ENCODE assay signal across 19 cellular contexts in the genomic region with DNA sequence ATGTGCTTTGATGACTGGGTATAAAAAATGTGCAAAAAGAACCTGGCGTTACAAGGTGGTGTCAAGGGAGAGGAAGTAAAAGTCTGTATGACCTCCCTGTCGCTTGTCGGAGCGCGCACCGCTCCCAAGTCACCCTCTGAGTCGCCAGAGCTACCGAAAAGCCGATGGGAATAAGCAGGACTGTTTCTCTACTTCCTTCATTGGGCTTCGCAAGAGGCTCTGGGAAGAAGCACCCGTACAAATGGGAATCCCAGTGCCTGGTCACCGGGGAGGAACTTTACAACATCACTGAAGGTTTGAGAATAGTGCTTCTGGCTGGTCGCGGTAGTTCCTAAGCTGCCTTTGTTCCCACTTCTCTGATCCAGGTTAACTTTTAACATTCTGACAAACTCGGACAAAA. TPM values are rescaled to one million over a fixed set of nuclear protein-coding genes. Genes with fewer than 3 reads are reported as not detected.
A peak's percentile ranks its signal among the peaks of the same experiment; 100 is the strongest.
DNase-seq lines count a peak whose midpoint lies in the region; ATAC-seq and TF ChIP-seq lines count a peak whose summit lies in the region.
"Had no signal": no experiment of that assay in that cellular context is flagged by ENCODE, and none has a peak within 500 bp of the region (broad histone marks: within the 10 kb centered on the region; RNA-seq: fewer than 3 reads in every experiment).

No MANE protein-coding gene starts in this region.

- no peak overlapping the region for H3K27ac ChIP-seq in SK-N-SH (ENCODE audit: low read depth in 2 of 2, low read length in 1 of 2)
- H3K27ac ChIP-seq: HL-60, KMS-11, ovary had no signal

- no peak for TF ChIP-seq RAD21 in SK-N-SH (IDR thresholded peaks at IDR 0.05; ENCODE audit: low read length)

- no peaks in the 10 kb centered on the region for H3K9me2 ChIP-seq in SK-N-SH

- H3K9me3 ChIP-seq in SK-N-SH = no peaks in the 10 kb centered on the region
- H3K9me3 ChIP-seq: ovary had no signal

- no peak overlapping the region for H2AFZ ChIP-seq in SK-N-SH (ENCODE audit: low read depth)

- 10% methylated on average over 15 of the region's 15 CpGs for WGBS in SK-N-SH (ENCODE audit: low lambda C conversion rate)

- peaks cover 94% of the 10 kb centered on the region for H3K27me3 ChIP-seq in SK-N-SH (ENCODE audit: insufficient read depth)
- H3K27me3 ChIP-seq: ovary had no signal

- H3F3A ChIP-seq in SK-N-SH (replicated peaks; ENCODE audit: insufficient read depth) = no peaks in the 10 kb centered on the region

- intact Hi-C loops in dendritic cell treated with granulocyte-macrophage colony-stimulating factor and Interleukin-4, amounts not matched to agents 40 ng/mL and 50 ng/mL, for 4 days (cut with micrococcal nuclease) = loop anchor here (5.0 kb wide), 1 partner anchor 77 kb away; no protein-coding TSS in a partner anchor

- no peaks in the 10 kb centered on the region for H3K36me3 ChIP-seq in SK-N-SH (replicated peaks in 1 of 2; ENCODE audit: control insufficient read depth in 1 of 2, insufficient read depth in 2 of 2, low read length in 1 of 2)
- H3K36me3 ChIP-seq: ovary had no signal

- no peaks in the 10 kb centered on the region for H4K20me1 ChIP-seq in SK-N-SH (ENCODE audit: insufficient read depth)

- H3K79me2 ChIP-seq in SK-N-SH (ENCODE audit: insufficient read depth) = no peaks in the 10 kb centered on the region

- peak overlapping the region; percentile 86; the same call in 1 of the 2 replicates for H3K4me3 Mint-ChIP-seq in HFFc6
- H3K4me3 Mint-ChIP-seq in dendritic cell treated with granulocyte-macrophage colony-stimulating factor and Interleukin-4, amounts not matched to agents 40 ng/mL and 50 ng/mL, for 4 days = peak overlapping the region; percentile 13

- H3K4me1 Mint-ChIP-seq in HFFc6 (ENCODE audit: low read depth) = peaks cover 8% of the 10 kb centered on the region; the same call in 1 of the 2 replicates
- peaks cover 59% of the 10 kb centered on the region for H3K4me1 Mint-ChIP-seq in dendritic cell treated with granulocyte-macrophage colony-stimulating factor and Interleukin-4, amounts not matched to agents 40 ng/mL and 50 ng/mL, for 4 days (ENCODE audit: low read depth)

- peaks cover 6% of the 10 kb centered on the region; the same call in 1 of the 2 replicates for H3K36me3 Mint-ChIP-seq in HFFc6 (ENCODE audit: low read depth)
- no peaks in the 10 kb centered on the region for H3K36me3 Mint-ChIP-seq in dendritic cell treated with granulocyte-macrophage colony-stimulating factor and Interleukin-4, amounts not matched to agents 40 ng/mL and 50 ng/mL, for 4 days (ENCODE audit: low read depth)

- TF ChIP-seq EP300 in SK-N-SH (IDR thresholded peaks at IDR 0.05; ENCODE audit: borderline replicate concordance in 1 of 2, low read depth in 1 of 2, low read length in 1 of 2) = no peak

- peaks cover 19% of the 10 kb centered on the region for H3K27me3 Mint-ChIP-seq in HFFc6 (ENCODE audit: insufficient read depth)
- H3K27me3 Mint-ChIP-seq in dendritic cell treated with granulocyte-macrophage colony-stimulating factor and Interleukin-4, amounts not matched to agents 40 ng/mL and 50 ng/mL, for 4 days = peaks cover 98% of the 10 kb centered on the region

- ATAC-seq in SK-N-SH treated with all-trans-retinoic acid at 6 μM for 48 hours (no peak), HG03432 (IDR thresholded peaks at IDR 0.05; ENCODE audit: unreplicated experiment) (no peak), GM18498 (IDR thresholded peaks at IDR 0.05; ENCODE audit: unreplicated experiment) (no peak)

- no peak overlapping the region for H3K4me3 ChIP-seq in SK-N-SH (ENCODE audit: low read depth in 2 of 2, low read length in 1 of 2)

- H3K9ac ChIP-seq in SK-N-SH = no peak overlapping the region

- H3K27ac Mint-ChIP-seq in HFFc6 = no peak overlapping the region
- H3K27ac Mint-ChIP-seq in dendritic cell treated with granulocyte-macrophage colony-stimulating factor and Interleukin-4, amounts not matched to agents 40 ng/mL and 50 ng/mL, for 4 days = no peak overlapping the region

- POLR2A ChIA-PET in SK-N-SH (lab: Yijun Ruan, JAX) = no interaction called here

- CTCF ChIA-PET in SK-N-SH (lab: Yijun Ruan, JAX) = no interaction called here

- H3K9me3 Mint-ChIP-seq in HFFc6 = peaks cover 35% of the 10 kb centered on the region
- no peaks in the 10 kb centered on the region for H3K9me3 Mint-ChIP-seq in dendritic cell treated with granulocyte-macrophage colony-stimulating factor and Interleukin-4, amounts not matched to agents 40 ng/mL and 50 ng/mL, for 4 days

- H3K4me2 ChIP-seq in SK-N-SH = peak overlapping the region; percentile 75; the same call in 1 of the 2 replicates
- H3K4me2 ChIP-seq: KMS-11 had no signal

- TF ChIP-seq CTCF in SK-N-SH (IDR thresholded peaks at IDR 0.05) (no peak), HFFc6 (IDR thresholded peaks at IDR 0.05) (no peak)

- no peaks in the 10 kb centered on the region for H3K4me1 ChIP-seq in SK-N-SH (ENCODE audit: control insufficient read depth in 1 of 2, insufficient read depth in 2 of 2, low read depth in 1 of 2, low read length in 1 of 2)

- DNase-seq in SK-N-SH (no peak), HFFc6 (no peak), retina (peak; percentile 63), SW480 (ENCODE audit: low spot score) (no peak)
- DNase-seq: aorta, cortex of kidney, GF-D8, NCI-H1417, NCI-H226, ovary, SHP77 had no signal

TF ChIP-seq in SK-N-SH, 30 proteins besides CTCF, POLR2A, EP300 and RAD21:
- TF ChIP-seq, protein P1, sequence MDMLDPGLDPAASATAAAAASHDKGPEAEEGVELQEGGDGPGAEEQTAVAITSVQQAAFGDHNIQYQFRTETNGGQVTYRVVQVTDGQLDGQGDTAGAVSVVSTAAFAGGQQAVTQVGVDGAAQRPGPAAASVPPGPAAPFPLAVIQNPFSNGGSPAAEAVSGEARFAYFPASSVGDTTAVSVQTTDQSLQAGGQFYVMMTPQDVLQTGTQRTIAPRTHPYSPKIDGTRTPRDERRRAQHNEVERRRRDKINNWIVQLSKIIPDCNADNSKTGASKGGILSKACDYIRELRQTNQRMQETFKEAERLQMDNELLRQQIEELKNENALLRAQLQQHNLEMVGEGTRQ (IDR thresholded peaks at IDR 0.05; ENCODE audit: borderline replicate concordance, low read depth, low read length) = no peak
- no peak for TF ChIP-seq SIN3A (IDR thresholded peaks at IDR 0.05; ENCODE audit: borderline replicate concordance, low read depth, low read length)
- TF ChIP-seq MXI1 (IDR thresholded peaks at IDR 0.05; ENCODE audit: low read depth, low read length) = no peak
- no peak for TF ChIP-seq POLR2AphosphoS5 (IDR thresholded peaks at IDR 0.05; ENCODE audit: low read depth, low read length)
- TF ChIP-seq ELF1 (IDR thresholded peaks at IDR 0.05) = no peak

TF ChIP-seq in SK-N-SH treated with all-trans-retinoic acid at 6 μM for 48 hours, 23 proteins besides CTCF, POLR2A, EP300 and RAD21 (continues in another document):
- TF ChIP-seq, protein P2, sequence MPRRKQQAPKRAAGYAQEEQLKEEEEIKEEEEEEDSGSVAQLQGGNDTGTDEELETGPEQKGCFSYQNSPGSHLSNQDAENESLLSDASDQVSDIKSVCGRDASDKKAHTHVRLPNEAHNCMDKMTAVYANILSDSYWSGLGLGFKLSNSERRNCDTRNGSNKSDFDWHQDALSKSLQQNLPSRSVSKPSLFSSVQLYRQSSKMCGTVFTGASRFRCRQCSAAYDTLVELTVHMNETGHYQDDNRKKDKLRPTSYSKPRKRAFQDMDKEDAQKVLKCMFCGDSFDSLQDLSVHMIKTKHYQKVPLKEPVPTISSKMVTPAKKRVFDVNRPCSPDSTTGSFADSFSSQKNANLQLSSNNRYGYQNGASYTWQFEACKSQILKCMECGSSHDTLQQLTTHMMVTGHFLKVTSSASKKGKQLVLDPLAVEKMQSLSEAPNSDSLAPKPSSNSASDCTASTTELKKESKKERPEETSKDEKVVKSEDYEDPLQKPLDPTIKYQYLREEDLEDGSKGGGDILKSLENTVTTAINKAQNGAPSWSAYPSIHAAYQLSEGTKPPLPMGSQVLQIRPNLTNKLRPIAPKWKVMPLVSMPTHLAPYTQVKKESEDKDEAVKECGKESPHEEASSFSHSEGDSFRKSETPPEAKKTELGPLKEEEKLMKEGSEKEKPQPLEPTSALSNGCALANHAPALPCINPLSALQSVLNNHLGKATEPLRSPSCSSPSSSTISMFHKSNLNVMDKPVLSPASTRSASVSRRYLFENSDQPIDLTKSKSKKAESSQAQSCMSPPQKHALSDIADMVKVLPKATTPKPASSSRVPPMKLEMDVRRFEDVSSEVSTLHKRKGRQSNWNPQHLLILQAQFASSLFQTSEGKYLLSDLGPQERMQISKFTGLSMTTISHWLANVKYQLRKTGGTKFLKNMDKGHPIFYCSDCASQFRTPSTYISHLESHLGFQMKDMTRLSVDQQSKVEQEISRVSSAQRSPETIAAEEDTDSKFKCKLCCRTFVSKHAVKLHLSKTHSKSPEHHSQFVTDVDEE (CRISPR knock-in tag; IDR thresholded peaks at IDR 0.05) = no peak
- TF ChIP-seq OSR1 (CRISPR knock-in tag; IDR thresholded peaks at IDR 0.05) = no peak
- TF ChIP-seq, protein P3, sequence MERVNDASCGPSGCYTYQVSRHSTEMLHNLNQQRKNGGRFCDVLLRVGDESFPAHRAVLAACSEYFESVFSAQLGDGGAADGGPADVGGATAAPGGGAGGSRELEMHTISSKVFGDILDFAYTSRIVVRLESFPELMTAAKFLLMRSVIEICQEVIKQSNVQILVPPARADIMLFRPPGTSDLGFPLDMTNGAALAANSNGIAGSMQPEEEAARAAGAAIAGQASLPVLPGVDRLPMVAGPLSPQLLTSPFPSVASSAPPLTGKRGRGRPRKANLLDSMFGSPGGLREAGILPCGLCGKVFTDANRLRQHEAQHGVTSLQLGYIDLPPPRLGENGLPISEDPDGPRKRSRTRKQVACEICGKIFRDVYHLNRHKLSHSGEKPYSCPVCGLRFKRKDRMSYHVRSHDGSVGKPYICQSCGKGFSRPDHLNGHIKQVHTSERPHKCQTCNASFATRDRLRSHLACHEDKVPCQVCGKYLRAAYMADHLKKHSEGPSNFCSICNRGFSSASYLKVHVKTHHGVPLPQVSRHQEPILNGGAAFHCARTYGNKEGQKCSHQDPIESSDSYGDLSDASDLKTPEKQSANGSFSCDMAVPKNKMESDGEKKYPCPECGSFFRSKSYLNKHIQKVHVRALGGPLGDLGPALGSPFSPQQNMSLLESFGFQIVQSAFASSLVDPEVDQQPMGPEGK (CRISPR knock-in tag; IDR thresholded peaks at IDR 0.05; ENCODE audit: borderline replicate concordance) = no peak
- TF ChIP-seq TCF4 (CRISPR knock-in tag; IDR thresholded peaks at IDR 0.05; ENCODE audit: borderline replicate concordance) = no peak
- no peak for TF ChIP-seq CSDC2 (CRISPR knock-in tag; IDR thresholded peaks at IDR 0.05)
- no peak for TF ChIP-seq ZNF565 (CRISPR knock-in tag; conservative IDR thresholded peaks at IDR 0.05; ENCODE audit: low read depth)
- no peak for TF ChIP-seq ZC3H10 (CRISPR knock-in tag; IDR thresholded peaks at IDR 0.05)
- no peak for TF ChIP-seq ARNTL (CRISPR knock-in tag; IDR thresholded peaks at IDR 0.05; ENCODE audit: borderline replicate concordance, low read depth)
- TF ChIP-seq TOX (CRISPR knock-in tag; IDR thresholded peaks at IDR 0.05; ENCODE audit: borderline replicate concordance) = no peak
- no peak for TF ChIP-seq BACH2 (CRISPR knock-in tag; IDR thresholded peaks at IDR 0.05; ENCODE audit: borderline replicate concordance)

RNA-seq across cellular contexts. Expression of a gene that starts 1.3 kb away (rescaled TPM):
- not detected in 2 replicates for polyA plus RNA-seq in SK-N-SH (2012; rRNA removed)
- not detected in 2 replicates for polyA plus RNA-seq in SK-N-SH (2012; cell fraction: cytosol; rRNA removed)
- not detected in 2 replicates for polyA plus RNA-seq in SK-N-SH (2012; cell fraction: nucleus; rRNA removed)
- total RNA-seq in HFFc6 (2021; fragmentation: NEBNext Ultra II Directional; extraction: Animal tissue kit (Norgen Biotek cat#: 25700)) = not detected
- total RNA-seq: A172, glomerular endothelial cell had no signal
